In genomic region chr7:99551329-99551728, GRCh38 we compare ENCODE assay signal across 8 cellular contexts. TPM values are rescaled to one million over a fixed set of nuclear protein-coding genes. Genes with fewer than 3 reads are reported as not detected.
A peak's percentile ranks its signal among the peaks of the same experiment; 100 is the strongest.
DNase-seq lines count a peak whose midpoint lies in the region; ATAC-seq, FAIRE-seq and TF ChIP-seq lines count a peak whose summit lies in the region.

No MANE protein-coding gene starts in this region.

- H3K27me3 ChIP-seq in suprapubic skin: no peaks in the 10 kb centered on the region

- TF ChIP-seq CTCF in kidney (IDR thresholded peaks at IDR 0.05; ENCODE audit: borderline replicate concordance, extremely low read depth, insufficient read depth) (no peak), suprapubic skin (IDR thresholded peaks at IDR 0.05) (no peak)

- no peaks in the 10 kb centered on the region for H3K27me3 Mint-ChIP-seq in activated CD4-positive, alpha-beta T cell treated with anti-CD3 and anti-CD28 coated beads for 36 hours

- peaks cover 7 to 12% of the 10 kb centered on the region in 2 donors for H3K36me3 ChIP-seq in kidney (ENCODE audit: control insufficient read depth in 1 of 2, insufficient read depth in 2 of 2, low read length in 2 of 2)
- peaks cover 14% of the 10 kb centered on the region for H3K36me3 ChIP-seq in suprapubic skin

- peak overlapping the region; percentile 62 for H3K27ac Mint-ChIP-seq in activated CD4-positive, alpha-beta T cell treated with anti-CD3 and anti-CD28 coated beads for 36 hours

- peak overlapping the region; percentile 75 for H3K4me3 Mint-ChIP-seq in activated CD4-positive, alpha-beta T cell treated with anti-CD3 and anti-CD28 coated beads for 36 hours

- CTCF ChIA-PET in activated CD4-positive, alpha-beta T cell treated with anti-CD3 and anti-CD28 coated beads for 36 hours (lab: Charles Lee): interaction anchor here (1.3 kb wide), 1 partner anchor 17 kb away, joined by 3 read pairs; no protein-coding TSS in a partner anchor

- peaks cover 36% of the 10 kb centered on the region for H3K36me3 Mint-ChIP-seq in activated CD4-positive, alpha-beta T cell treated with anti-CD3 and anti-CD28 coated beads for 36 hours (ENCODE audit: low read depth)

- TF ChIP-seq EP300 in suprapubic skin (IDR thresholded peaks at IDR 0.05): no peak

- H3K9me3 ChIP-seq in kidney (ENCODE audit: control insufficient read depth in 1 of 2, low read length in 2 of 2) (peaks cover 0 to 2% of the 10 kb centered on the region in 2 donors), suprapubic skin (no peaks in the 10 kb centered on the region)

- TF ChIP-seq POLR2A in suprapubic skin (IDR thresholded peaks at IDR 0.05): no peak

- peaks cover 9% of the 10 kb centered on the region for H3K9me3 Mint-ChIP-seq in activated CD4-positive, alpha-beta T cell treated with anti-CD3 and anti-CD28 coated beads for 36 hours (ENCODE audit: low read depth)

- FAIRE-seq in kidney (lab: Jason Lieb, UNC): no peak

- no peak for DNase-seq in activated CD4-positive, alpha-beta T cell treated with anti-CD3 and anti-CD28 coated beads for 36 hours
- DNase-seq in activated CD4-positive, alpha-beta T cell treated with anti-CD3 and anti-CD28 coated beads, Interleukin-2, amount 50 U/mL, for 4 hours: no peak
- DNase-seq in amniotic epithelial cell (ENCODE audit: low read depth): peak; percentile 24
- DNase-seq in kidney: no peak
- DNase-seq in suprapubic skin (ENCODE audit: low spot score in 2 of 2): no peak
- no peak for DNase-seq in NCI-H1417 treated with DMSO at 0.1 percent for 48 hours (lab: John Stamatoyannopoulos, UW)
- no peak for DNase-seq in A172 (ENCODE audit: low spot score)

- POLR2A ChIA-PET in activated CD4-positive, alpha-beta T cell treated with anti-CD3 and anti-CD28 coated beads for 36 hours (lab: Charles Lee): no interaction called here

- ATAC-seq in activated CD4-positive, alpha-beta T cell treated with anti-CD3 and anti-CD28 coated beads for 36 hours: no peak
- ATAC-seq in GM19463 (IDR thresholded peaks at IDR 0.05; ENCODE audit: unreplicated experiment): no peak

- no peak overlapping the region for H3K27ac ChIP-seq in kidney (ENCODE audit: low read depth in 2 of 2, low read length in 2 of 2)
- H3K27ac ChIP-seq in suprapubic skin: peak overlapping the region; percentile 88

- intact Hi-C loops in activated CD4-positive, alpha-beta T cell treated with anti-CD3 and anti-CD28 coated beads for 36 hours (cut with DNase I, micrococcal nuclease): loop anchor here in 1 of 2 experiments (2.0 kb wide), 1 partner anchor 463 kb away; the partner anchor contains the start of gene ZKSCAN1
- intact Hi-C loops in kidney (cut with DNase I): no loop called here

- H3K4me1 Mint-ChIP-seq in activated CD4-positive, alpha-beta T cell treated with anti-CD3 and anti-CD28 coated beads for 36 hours: peaks cover 27% of the 10 kb centered on the region

- WGBS in suprapubic skin: 18% methylated on average over 9 of the region's 15 CpGs

- H3K4me3 ChIP-seq in kidney (ENCODE audit: low read length in 2 of 2) (peak overlapping the region; percentile 74 to 95), suprapubic skin (peak overlapping the region; percentile 98)

- H3K9ac ChIP-seq in kidney (ENCODE audit: low read length in 2 of 2): peak overlapping the region; percentile 91 to 98

- peaks cover 0 to 9% of the 10 kb centered on the region in 2 donors for H3K4me1 ChIP-seq in kidney (ENCODE audit: control insufficient read depth in 1 of 2, insufficient read depth in 1 of 2, low read depth in 1 of 2, low read length in 2 of 2)
- H3K4me1 ChIP-seq in suprapubic skin: peaks cover 18% of the 10 kb centered on the region

RNA-seq across cellular contexts. Expression of gene FAM200A, which starts 0.6 kb away (rescaled TPM):
- 1 to 10 TPM; 4.9 to 5.5 TPM for total RNA-seq in activated CD4-positive, alpha-beta T cell treated with anti-CD3 and anti-CD28 coated beads for 36 hours
- total RNA-seq in kidney (6.8 TPM), suprapubic skin (1 to 10 TPM; 2.7 to 6.9 (median 5.0) TPM)
- 6.9 TPM for polyA plus RNA-seq in kidney (ENCODE audit: insufficient read depth, low read depth, low replicate concordance)
- total RNA-seq in A172 (2014; rRNA removed; shearing (Covaris generic)): 11.4 and 12.3 TPM in 2 replicates

RNA-seq across cellular contexts. Expression of gene ZNF655, which starts 7.1 kb away (rescaled TPM):
- total RNA-seq in activated CD4-positive, alpha-beta T cell treated with anti-CD3 and anti-CD28 coated beads for 36 hours: 10 to 100 TPM; 51.1 to 52.0 TPM
- total RNA-seq in kidney: 66.8 TPM
- 30.4 TPM for polyA plus RNA-seq in kidney (ENCODE audit: insufficient read depth, low read depth, low replicate concordance)
- total RNA-seq in suprapubic skin: 100 to 1,000 TPM; 122 to 240 (median 146) TPM
- 90.2 and 92.1 TPM in 2 replicates for total RNA-seq in A172 (2014; rRNA removed; shearing (Covaris generic))

RNA-seq across cellular contexts. Expression of gene TMEM225B, which starts 46.7 kb away (rescaled TPM):
- total RNA-seq in activated CD4-positive, alpha-beta T cell treated with anti-CD3 and anti-CD28 coated beads for 36 hours: under 1 TPM; 0.57 to 0.58 TPM
- total RNA-seq in kidney: 2.6 TPM
- 1.6 TPM for polyA plus RNA-seq in kidney (ENCODE audit: insufficient read depth, low read depth, low replicate concordance)
- 1 to 10 TPM; 1.4 to 6.8 (median 2.1) TPM for total RNA-seq in suprapubic skin
- not detected in 2 replicates for total RNA-seq in A172 (2014; rRNA removed; shearing (Covaris generic))

RNA-seq across cellular contexts. Expression of gene ZKSCAN5, which starts 46.9 kb away (rescaled TPM):
- 10 to 100 TPM; 10.1 to 12.1 TPM for total RNA-seq in activated CD4-positive, alpha-beta T cell treated with anti-CD3 and anti-CD28 coated beads for 36 hours
- total RNA-seq in kidney (9.1 TPM), suprapubic skin (1 to 10 TPM; 5.7 to 8.5 (median 7.4) TPM)
- 4.6 TPM for polyA plus RNA-seq in kidney (ENCODE audit: insufficient read depth, low read depth, low replicate concordance)
- total RNA-seq in A172 (2014; rRNA removed; shearing (Covaris generic)): 16.2 and 17.9 TPM in 2 replicates

RNA-seq across cellular contexts. Expression of gene ZNF394, which starts 51.2 kb away (rescaled TPM):
- total RNA-seq in activated CD4-positive, alpha-beta T cell treated with anti-CD3 and anti-CD28 coated beads for 36 hours: 10 to 100 TPM; 24.8 to 26.3 TPM
- total RNA-seq in kidney (33.6 TPM), suprapubic skin (10 to 100 TPM; 39.4 to 63.2 (median 53.9) TPM)
- polyA plus RNA-seq in kidney (ENCODE audit: insufficient read depth, low read depth, low replicate concordance): 15.7 TPM
- total RNA-seq in A172 (2014; rRNA removed; shearing (Covaris generic)): 23.7 and 26.8 TPM in 2 replicates
